In genomic region chr1:156746381-156746715, GRCh38 we compare ENCODE assay signal across 1 cellular context.
TF ChIP-seq lines count a peak whose summit lies in the region.

No MANE protein-coding gene starts in this region.

TF ChIP-seq in HepG2, 621 proteins besides CTCF, POLR2A, EP300 and RAD21:
- no peak for TF ChIP-seq BCL6 (CRISPR knock-in tag; IDR thresholded peaks at IDR 0.05)
- no peak for TF ChIP-seq MAZ (IDR thresholded peaks at IDR 0.05; ENCODE audit: borderline replicate concordance, low read depth, low read length)
- TF ChIP-seq MAZ (CRISPR knock-in tag; IDR thresholded peaks at IDR 0.05; ENCODE audit: low read depth): no peak
- no peak for TF ChIP-seq SSRP1 (CRISPR knock-in tag; IDR thresholded peaks at IDR 0.05)
- peak; percentile 52; the same call in 1 of the 2 replicates for TF ChIP-seq ZNF501 (CRISPR knock-in tag; IDR thresholded peaks at IDR 0.05)
- TF ChIP-seq ZNF562 (CRISPR knock-in tag; IDR thresholded peaks at IDR 0.05; ENCODE audit: borderline replicate concordance): no peak
- no peak for TF ChIP-seq FOXA3 (CRISPR knock-in tag; IDR thresholded peaks at IDR 0.05)
- peak; percentile 7 for TF ChIP-seq MED8 (CRISPR knock-in tag; IDR thresholded peaks at IDR 0.05; ENCODE audit: insufficient replicate concordance)
- TF ChIP-seq RAD51 (IDR thresholded peaks at IDR 0.05; ENCODE audit: borderline replicate concordance): 0 out of 2 replicates have a peak, but pooled peaks have one; percentile 33
- TF ChIP-seq USF2 (IDR thresholded peaks at IDR 0.05; ENCODE audit: low read depth, low read length): peak; percentile 61
- TF ChIP-seq USF2 (CRISPR knock-in tag; IDR thresholded peaks at IDR 0.05; ENCODE audit: borderline replicate concordance): peak; percentile 47; the same call in 1 of the 2 replicates
- 0 out of 2 replicates have a peak, but pooled peaks have one; percentile 11 for TF ChIP-seq ZBTB33 (CRISPR knock-in tag; IDR thresholded peaks at IDR 0.05)
- 0 out of 2 replicates have a peak, but pooled peaks have one; percentile 48 for TF ChIP-seq ZC3H13 (CRISPR knock-in tag; IDR thresholded peaks at IDR 0.05)
